In genomic region chr6:144742779-144743178, GRCh38 we compare ENCODE assay signal across 26 cellular contexts.
"Had no signal": no experiment of that assay in that cellular context is flagged by ENCODE, and none has a peak within 500 bp of the region (broad histone marks: within the 10 kb centered on the region; RNA-seq: fewer than 3 reads in every experiment).

No MANE protein-coding gene starts in this region.

- H3K4me1 ChIP-seq: esophagus squamous epithelium, gastrocnemius medialis, left lung, lower lobe of right lung had no signal

- DNase-seq: dermis blood vessel endothelial cell; dorsolateral prefrontal cortex; effector CD4-positive, alpha-beta T cell; effector memory CD4-positive, alpha-beta T cell; endodermal cell; erythroblast; esophagus squamous epithelium; foreskin fibroblast; foreskin melanocyte; gastrocnemius medialis; glutamatergic neuron; head of caudate nucleus; heart right ventricle; hippocampal formation; left cardiac atrium; left lung; left ventricle myocardium superior; lower lobe of right lung; mesenchymal stem cell; midbrain had no signal

- FAIRE-seq: endometrium, islet of Langerhans, keratinocyte had no signal

- H3K36me3 ChIP-seq: gastrocnemius medialis had no signal

- H3K9me3 ChIP-seq: esophagus squamous epithelium, gastrocnemius medialis, heart right ventricle, left lung, lower lobe of right lung had no signal

- ATAC-seq: esophagus mucosa, gastrocnemius medialis, heart right ventricle, left cardiac atrium, left lung, left ventricle myocardium superior, lower lobe of right lung had no signal

- H3K4me3 ChIP-seq: coronary artery, dorsolateral prefrontal cortex, esophagus squamous epithelium, gastrocnemius medialis, heart right ventricle, left lung, lower lobe of right lung had no signal

- H3K27me3 ChIP-seq: dorsolateral prefrontal cortex, esophagus squamous epithelium, gastrocnemius medialis, heart right ventricle, left lung had no signal

- H3K4me3 Mint-ChIP-seq: endodermal cell had no signal

- H3K27ac Mint-ChIP-seq: endodermal cell had no signal

- H3K9me3 Mint-ChIP-seq: endodermal cell had no signal

- H3K27ac ChIP-seq: coronary artery, dorsolateral prefrontal cortex, epithelial cell of prostate, esophagus squamous epithelium, gastrocnemius medialis, heart right ventricle, left lung, lower lobe of right lung had no signal
